8 cellular contexts compared by ENCODE assay signal in genomic region chr14:68791078-68791983, GRCh38. TPM values are rescaled to one million over a fixed set of nuclear protein-coding genes. Genes with fewer than 3 reads are reported as not detected.
A peak's percentile ranks its signal among the peaks of the same experiment; 100 is the strongest.
DNase-seq lines count a peak whose midpoint lies in the region; ATAC-seq and TF ChIP-seq lines count a peak whose summit lies in the region.

No MANE protein-coding gene starts in this region.

- peaks cover 9% of the 10 kb centered on the region; the same call in 1 of the 2 replicates for H3K4me1 ChIP-seq in iPS-20b (ENCODE audit: insufficient read depth, low read length)

- POLR2A ChIA-PET in activated naive CD8-positive, alpha-beta T cell treated with anti-CD3 and anti-CD28 coated beads, Interleukin-2, amount 10 ng/mL, durations not matched to agents 7 days and 5 days (lab: Charles Lee): interaction anchor here (0.6 to 8.3 kb wide), 15 partner anchors 8 to 543 kb away, joined by 3 to 295 read pairs (median 6); no protein-coding TSS in a partner anchor

- H3K27me3 ChIP-seq in iPS-20b (ENCODE audit: insufficient read depth, low read length): no peaks in the 10 kb centered on the region

- peaks cover 29% of the 10 kb centered on the region for H3K36me3 Mint-ChIP-seq in activated naive CD8-positive, alpha-beta T cell treated with anti-CD3 and anti-CD28 coated beads, Interleukin-2, amount 10 ng/mL, durations not matched to agents 7 days and 5 days
- H3K36me3 Mint-ChIP-seq in stimulated activated effector memory CD8-positive, alpha-beta T cell treated with anti-CD3 and anti-CD28 coated beads, Interleukin-12 subunit alpha, Interleukin-12 subunit beta, amount 100 ng/mL, for 72 hours: peaks cover 100% of the 10 kb centered on the region

- DNase-seq in AG10803 (ENCODE audit: low read depth): peak; percentile 42
- DNase-seq in HFF-Myc (ENCODE audit: extremely low read depth, low read depth): no peak
- DNase-seq in activated naive CD8-positive, alpha-beta T cell treated with anti-CD3 and anti-CD28 coated beads, Interleukin-2, amount 10 ng/mL, durations not matched to agents 7 days and 5 days: no peak
- DNase-seq in stimulated activated effector memory CD8-positive, alpha-beta T cell treated with anti-CD3 and anti-CD28 coated beads, Interleukin-12 subunit alpha, Interleukin-12 subunit beta, amount 100 ng/mL, for 72 hours (ENCODE audit: low spot score in 2 of 2): peak in 1 of 2 donors; percentile 65
- DNase-seq in hippocampal formation (lab: John Stamatoyannopoulos, UW): no peak
- no peak for DNase-seq in middle frontal gyrus (ENCODE audit: extremely low spot score, low spot score)

- no peaks in the 10 kb centered on the region for H3K9me3 Mint-ChIP-seq in activated naive CD8-positive, alpha-beta T cell treated with anti-CD3 and anti-CD28 coated beads, Interleukin-2, amount 10 ng/mL, durations not matched to agents 7 days and 5 days
- no peaks in the 10 kb centered on the region for H3K9me3 Mint-ChIP-seq in stimulated activated effector memory CD8-positive, alpha-beta T cell treated with anti-CD3 and anti-CD28 coated beads, Interleukin-12 subunit alpha, Interleukin-12 subunit beta, amount 100 ng/mL, for 72 hours

- ATAC-seq in activated naive CD8-positive, alpha-beta T cell treated with anti-CD3 and anti-CD28 coated beads, Interleukin-2, amount 10 ng/mL, durations not matched to agents 7 days and 5 days (ENCODE audit: low read depth): no peak
- ATAC-seq in stimulated activated effector memory CD8-positive, alpha-beta T cell treated with anti-CD3 and anti-CD28 coated beads, Interleukin-12 subunit alpha, Interleukin-12 subunit beta, amount 100 ng/mL, for 72 hours: no peak
- ATAC-seq in HG03457 (IDR thresholded peaks at IDR 0.05; ENCODE audit: unreplicated experiment): no peak

- H3K4me1 Mint-ChIP-seq in activated naive CD8-positive, alpha-beta T cell treated with anti-CD3 and anti-CD28 coated beads, Interleukin-2, amount 10 ng/mL, durations not matched to agents 7 days and 5 days: peaks cover 52% of the 10 kb centered on the region
- peaks cover 56% of the 10 kb centered on the region for H3K4me1 Mint-ChIP-seq in stimulated activated effector memory CD8-positive, alpha-beta T cell treated with anti-CD3 and anti-CD28 coated beads, Interleukin-12 subunit alpha, Interleukin-12 subunit beta, amount 100 ng/mL, for 72 hours

- no peaks in the 10 kb centered on the region for H3K9me3 ChIP-seq in iPS-20b (ENCODE audit: insufficient read depth, low read depth, low read length)

- H3K9ac ChIP-seq in iPS-20b (ENCODE audit: low read depth, low read length): peak overlapping the region; percentile 100

- H3K27me3 Mint-ChIP-seq in activated naive CD8-positive, alpha-beta T cell treated with anti-CD3 and anti-CD28 coated beads, Interleukin-2, amount 10 ng/mL, durations not matched to agents 7 days and 5 days: no peaks in the 10 kb centered on the region

- H3K4me3 Mint-ChIP-seq in activated naive CD8-positive, alpha-beta T cell treated with anti-CD3 and anti-CD28 coated beads, Interleukin-2, amount 10 ng/mL, durations not matched to agents 7 days and 5 days: peak overlapping the region; percentile 89
- peak overlapping the region; percentile 100 for H3K4me3 Mint-ChIP-seq in stimulated activated effector memory CD8-positive, alpha-beta T cell treated with anti-CD3 and anti-CD28 coated beads, Interleukin-12 subunit alpha, Interleukin-12 subunit beta, amount 100 ng/mL, for 72 hours

- peaks cover 63% of the 10 kb centered on the region for H3K36me3 ChIP-seq in iPS-20b (ENCODE audit: insufficient read depth, low read depth, low read length)

- TF ChIP-seq CTCF in AG10803 (conservative IDR thresholded peaks at IDR 0.05; ENCODE audit: low read length) (no peak), HFF-Myc (IDR thresholded peaks at IDR 0.05; ENCODE audit: low read depth, low read length, missing control alignments) (no peak)

- H3K4me3 ChIP-seq in AG10803 (ENCODE audit: low read length): peak overlapping the region; percentile 100
- H3K4me3 ChIP-seq in HFF-Myc (replicated peaks; ENCODE audit: low read depth, low read length): peak overlapping the region; percentile 95
- peak overlapping the region; percentile 100 for H3K4me3 ChIP-seq in iPS-20b (ENCODE audit: low read length)

- H3K27ac Mint-ChIP-seq in activated naive CD8-positive, alpha-beta T cell treated with anti-CD3 and anti-CD28 coated beads, Interleukin-2, amount 10 ng/mL, durations not matched to agents 7 days and 5 days: peak overlapping the region; percentile 100
- H3K27ac Mint-ChIP-seq in stimulated activated effector memory CD8-positive, alpha-beta T cell treated with anti-CD3 and anti-CD28 coated beads, Interleukin-12 subunit alpha, Interleukin-12 subunit beta, amount 100 ng/mL, for 72 hours: peak overlapping the region; percentile 100

- peak overlapping the region; percentile 100 for H3K27ac ChIP-seq in iPS-20b (ENCODE audit: low read length)

RNA-seq across cellular contexts. Expression of gene ZFP36L1, which starts 1.5 kb away (rescaled TPM):
- 100 to 1,000 TPM; 114 to 130 TPM for total RNA-seq in activated naive CD8-positive, alpha-beta T cell treated with anti-CD3 and anti-CD28 coated beads, Interleukin-2, amount 10 ng/mL, durations not matched to agents 7 days and 5 days
